ENCODE assay signal across 16 cellular contexts in genomic region chr3:98893740-98894139, GRCh38. TPM values are rescaled to one million over a fixed set of nuclear protein-coding genes. Genes with fewer than 3 reads are reported as not detected.
A peak's percentile ranks its signal among the peaks of the same experiment; 100 is the strongest.
DNase-seq lines count a peak whose midpoint lies in the region; ATAC-seq, FAIRE-seq and TF ChIP-seq lines count a peak whose summit lies in the region.
"Had no signal": no experiment of that assay in that cellular context is flagged by ENCODE, and none has a peak within 500 bp of the region (broad histone marks: within the 10 kb centered on the region; RNA-seq: fewer than 3 reads in every experiment).

No MANE protein-coding gene starts in this region.

- H2BK120ac ChIP-seq in H9 (ENCODE audit: low read depth, low read length, poor library complexity, severe bottlenecking): no peak overlapping the region

- H3K23ac ChIP-seq in H9 (ENCODE audit: insufficient read length, low read depth, low read length): no peak overlapping the region

- no peak for TF ChIP-seq RAD21 in GM12878 (IDR thresholded peaks at IDR 0.05; ENCODE audit: insufficient read depth, low read depth, low read length)

- peaks cover 20 to 29% of the 10 kb centered on the region in 2 experiments for H3K4me1 Mint-ChIP-seq in H9
- H3K4me1 Mint-ChIP-seq: immature natural killer cell had no signal

- H3K27me3 ChIP-seq in GM12878 (replicated peaks in 1 of 2; ENCODE audit: control insufficient read depth in 2 of 2, insufficient read depth in 2 of 2, low read length in 1 of 2): no peaks in the 10 kb centered on the region
- no peaks in the 10 kb centered on the region for H3K27me3 ChIP-seq in H9 (ENCODE audit: insufficient read depth, low read length)
- H3K27me3 ChIP-seq: vagina had no signal

- SMC1A ChIA-PET in GM12878 (lab: Charles Lee; ENCODE audit: uncharacterized antibody, unreplicated experiment): interaction anchor here (1.1 kb wide), 2 partner anchors 76 to 291 kb away, joined by 3 read pairs; no protein-coding TSS in a partner anchor

- peak; percentile 67 for DNase-seq in D341Med (ENCODE audit: low spot score)
- DNase-seq in NCI-H524 treated with DMSO at 0.1 percent for 48 hours (lab: John Stamatoyannopoulos, UW): peak; percentile 61
- no peak for DNase-seq in GM12878 (ENCODE audit: low read depth, low spot score)
- peak; percentile 21 for DNase-seq in medulla oblongata (ENCODE audit: extremely low spot score)
- DNase-seq in H9: no peak
- no peak for DNase-seq in GM10248 (ENCODE audit: extremely low spot score)
- no peak for DNase-seq in inferior parietal cortex (ENCODE audit: extremely low spot score)
- DNase-seq in kidney glomerular epithelial cell (lab: John Stamatoyannopoulos, UW): no peak
- DNase-seq: C1 segment of cervical spinal cord; immature natural killer cell; NCI-H2029; stimulated activated CD4-positive, alpha-beta T cell treated with anti-CD3 and anti-CD28 coated beads, Interleukin-15, amount 100 ng/mL, for 24 hours had no signal

- no peaks in the 10 kb centered on the region for H3K9me3 ChIP-seq in GM12878 (replicated peaks; ENCODE audit: control insufficient read depth, insufficient read depth, low read length)
- no peaks in the 10 kb centered on the region for H3K9me3 ChIP-seq in H9 (ENCODE audit: control insufficient read depth, low read depth, low read length)
- H3K9me3 ChIP-seq: vagina had no signal

- H3K4me3 ChIP-seq in GM12878: no peak overlapping the region
- H3K4me3 ChIP-seq: vagina had no signal

- H4K20me1 ChIP-seq in GM12878 (ENCODE audit: control insufficient read depth, insufficient read depth) (no peaks in the 10 kb centered on the region), H9 (ENCODE audit: control insufficient read depth, insufficient read depth, insufficient read length) (no peaks in the 10 kb centered on the region)

- in situ Hi-C loops in GM12878 (cut with MboI): no loop called here

- BruUV-seq in GM12878 (replicated peaks; lab: Mats Ljungman, UMichigan): no TSS peak

- CTCF ChIA-PET in GM12878 (lab: Yijun Ruan, JAX): no interaction called here
- CTCF ChIA-PET in GM10248 (lab: Yijun Ruan, JAX): interaction anchor here (1.3 kb wide), 1 partner anchor 17 kb away, joined by 3 read pairs; no protein-coding TSS in a partner anchor

- no peaks in the 10 kb centered on the region for H3K23me2 ChIP-seq in H9 (ENCODE audit: insufficient read length, low read depth, low read length, poor library complexity, severe bottlenecking)

- no peak overlapping the region for H2BK5ac ChIP-seq in H9 (ENCODE audit: insufficient read length, low read length)

- no peak overlapping the region for H3K4me3 Mint-ChIP-seq in H9
- H3K4me3 Mint-ChIP-seq: immature natural killer cell had no signal

- H3K79me2 ChIP-seq in GM12878 (ENCODE audit: control insufficient read depth, insufficient read depth, low read length): no peaks in the 10 kb centered on the region
- H3K79me2 ChIP-seq in H9 (ENCODE audit: insufficient read depth, low read length): peaks cover 19% of the 10 kb centered on the region; the same call in 1 of the 2 replicates

- H3K27me3 Mint-ChIP-seq in H9 (ENCODE audit: low read depth): no peaks in the 10 kb centered on the region

- H3K56ac ChIP-seq in H9 (ENCODE audit: insufficient read length, low read depth, low read length): no peak overlapping the region

- H2BK15ac ChIP-seq in H9 (ENCODE audit: low read depth, low read length): no peak overlapping the region

- H3K9ac ChIP-seq in GM12878 (ENCODE audit: control insufficient read depth, insufficient read depth, low read length) (no peak overlapping the region), H9 (ENCODE audit: extremely low read depth, insufficient read length, low read length) (no peak overlapping the region)

- no peak for TF ChIP-seq POLR2A in GM12878 (IDR thresholded peaks at IDR 0.05; ENCODE audit: low read depth, low read length)

- H3K9me3 Mint-ChIP-seq in H9: no peaks in the 10 kb centered on the region
- H3K9me3 Mint-ChIP-seq: immature natural killer cell had no signal

- no peak for FAIRE-seq in GM12878 (lab: Jason Lieb, UNC)
- FAIRE-seq: bronchial epithelial cell, TTC549 had no signal

- no peak overlapping the region for H4K91ac ChIP-seq in H9 (ENCODE audit: insufficient read length, low read depth, low read length)

- no peak overlapping the region for H4K8ac ChIP-seq in H9 (replicated peaks; ENCODE audit: insufficient read length, low read depth, low read length)

- H3K18ac ChIP-seq in H9 (ENCODE audit: insufficient read length, low read depth, low read length): no peak overlapping the region

- TF ChIP-seq EP300 in GM12878 (IDR thresholded peaks at IDR 0.05; ENCODE audit: borderline replicate concordance in 1 of 2, control insufficient read depth in 1 of 2, low read depth in 2 of 2, low read length in 2 of 2): no peak

- no peak overlapping the region for H2BK12ac ChIP-seq in H9 (ENCODE audit: insufficient read length, low read depth, low read length)

- no peak overlapping the region for H4K5ac ChIP-seq in H9 (ENCODE audit: insufficient read length, low read depth, low read length)

- ATAC-seq in GM12878: no peak; the same call in 2 of the 3 replicates
- ATAC-seq: esophagus mucosa had no signal

- RAD21 ChIA-PET in GM12878 (lab: Charles Lee; ENCODE audit: unreplicated experiment): no interaction called here

- intact Hi-C loops in GM12878 (cut with micrococcal nuclease; ENCODE audit: unreplicated experiment): no loop called here

- POLR2A ChIA-PET in GM12878 (lab: Charles Lee): no interaction called here
- POLR2A ChIA-PET in GM10248 (lab: Yijun Ruan, JAX): interaction anchor here (0.5 kb wide), 1 partner anchor 8 kb away, joined by 4 read pairs; the partner anchor contains the start of gene DCBLD2

- H3K4ac ChIP-seq in H9 (ENCODE audit: low read depth, low read length): no peak overlapping the region

- peak overlapping the region; percentile 22 for H3K4me2 ChIP-seq in GM12878 (ENCODE audit: control insufficient read depth, insufficient read depth)
- H3K4me2 ChIP-seq in H9 (ENCODE audit: insufficient read depth, insufficient read length, low read length): no peak overlapping the region

- no peaks in the 10 kb centered on the region; a peak in 1 of 7 replicates for H3K36me3 Mint-ChIP-seq in H9 (ENCODE audit: insufficient read depth in 1 of 3, low read depth in 3 of 3)
- H3K36me3 Mint-ChIP-seq: immature natural killer cell had no signal

- H3K4me1 ChIP-seq in GM12878 (ENCODE audit: control insufficient read depth, insufficient read depth, low read length) (no peaks in the 10 kb centered on the region), H9 (ENCODE audit: insufficient read depth, low read length) (peaks cover 7% of the 10 kb centered on the region; the same call in 1 of the 2 replicates)

- no peak overlapping the region for H3K14ac ChIP-seq in H9 (ENCODE audit: insufficient read depth, low read length)

- H3K36me3 ChIP-seq in GM12878 (ENCODE audit: control insufficient read depth in 2 of 2, insufficient read depth in 2 of 2, low read length in 1 of 2): no peaks in the 10 kb centered on the region
- H3K36me3 ChIP-seq: vagina had no signal

- H2AK5ac ChIP-seq in H9 (ENCODE audit: insufficient read length, low read length): no peak overlapping the region

- H2AFZ ChIP-seq in GM12878 (ENCODE audit: control insufficient read depth, low read depth, low read length) (no peak overlapping the region), H9 (ENCODE audit: low read length) (no peak overlapping the region)

- no peak for TF ChIP-seq CTCF in GM12878 (IDR thresholded peaks at IDR 0.05 in 2 of 3, conservative IDR thresholded peaks at IDR 0.05 in 1 of 3; ENCODE audit: control insufficient read depth in 2 of 3, extremely low read depth in 1 of 3, insufficient read depth in 1 of 3, low read depth in 3 of 3, low read length in 3 of 3)
- TF ChIP-seq CTCF in H9 (conservative IDR thresholded peaks at IDR 0.05): no peak
- no peak for TF ChIP-seq CTCF in GM10248 (IDR thresholded peaks at IDR 0.05; ENCODE audit: control extremely low read depth, extremely low read depth, low read depth, missing control alignments)

- H3T11ph ChIP-seq in H9 (ENCODE audit: low read length): no peak overlapping the region

- peaks cover 3% of the 10 kb centered on the region for H3K79me1 ChIP-seq in H9 (ENCODE audit: insufficient read depth, low read depth, low read length, poor library complexity, severe bottlenecking)

- H3K27ac Mint-ChIP-seq in H9: peak overlapping the region in 1 of 3 experiments; percentile 6; a peak in 3 of 7 replicates
- H3K27ac Mint-ChIP-seq: immature natural killer cell had no signal

- no peak overlapping the region for H2BK20ac ChIP-seq in H9 (ENCODE audit: low read depth, low read length, poor library complexity, severe bottlenecking)

- H3K27ac ChIP-seq in GM12878 (ENCODE audit: control insufficient read depth, insufficient read depth): no peak overlapping the region
- H3K27ac ChIP-seq in H9 (ENCODE audit: insufficient read length, low read depth, low read length): no peak overlapping the region
- H3K27ac ChIP-seq: vagina had no signal

- 65% methylated on average over 3 of the region's 3 CpGs for WGBS in GM12878 (ENCODE audit: insufficient coverage, insufficient replicate concordance, low lambda C conversion rate, missing lambda C conversion rate)
- no CpG with 5 or more reads among the region's 3 CpGs for WGBS in H9 (ENCODE audit: extremely low coverage, insufficient read length, low lambda C conversion rate)

TF ChIP-seq in GM12878, 131 proteins besides CTCF, POLR2A, EP300 and RAD21 (continues in another document):
- TF ChIP-seq MTA2 (IDR thresholded peaks at IDR 0.05; ENCODE audit: low read depth): no peak
- no peak for TF ChIP-seq EED (IDR thresholded peaks at IDR 0.05; ENCODE audit: low read depth)
- no peak for TF ChIP-seq ZNF274 (IDR thresholded peaks at IDR 0.05; ENCODE audit: insufficient read depth, insufficient read length)
- no peak for TF ChIP-seq CHD4 (IDR thresholded peaks at IDR 0.05)

RNA-seq across cellular contexts. Expression of gene DCBLD2, which starts 7.8 kb away (rescaled TPM):
- 11.1 and 11.9 TPM in 2 replicates for total RNA-seq in GM12878 (2013; cell fraction: nucleolus; rRNA removed)
- total RNA-seq in GM12878 (2014; rRNA removed) (5.5 and 6.0 TPM in 2 replicates), GM12878 (2014; rRNA removed; fragmentation: Illumina TruSeq; extraction: Trizol) (5.9 and 7.4 TPM in 2 replicates), GM12878 (2021) (5.1 and 5.8 TPM in 2 replicates), H9 (2021) (47.5 and 48.0 TPM in 2 replicates)
- polyA plus RNA-seq in GM12878 (2011; ENCODE audit: low read depth): 0.84 TPM
- polyA plus RNA-seq in GM12878 (2011; rRNA removed) (2.6 and 2.7 TPM in 2 replicates), GM12878 (2014; fragmentation: Illumina TruSeq; extraction: Trizol) (5.2 and 8.9 TPM in 2 replicates), GM12878 (2014; fragmentation: Nextera tagmentation; extraction: Ambion mirVana) (1 to 10 TPM; 1.6 to 2.6 TPM), GM12878 (2014; rRNA removed) (3.2 and 3.9 TPM in 2 replicates), GM12878 (2016; fragmentation: Nextera tagmentation; extraction: Ambion mirVana) (1 to 10 TPM; 4.4 to 5.1 TPM)
- polyA plus RNA-seq in GM12878 (2011; cell fraction: cytosol; rRNA removed): 0.95 and 1.1 TPM in 2 replicates
- polyA plus RNA-seq in GM12878 (2011; cell fraction: nucleus; rRNA removed): 3.2 TPM in 2 replicates
- 2.2 and 2.4 TPM in 2 replicates for polyA plus RNA-seq in GM12878 (2012)
- 3.6 and 5.8 TPM in 2 replicates for polyA minus RNA-seq in GM12878 (2011; rRNA and poly(A)+ RNA removed)
- 1.0 and 2.8 TPM in 2 replicates for polyA minus RNA-seq in GM12878 (2011; cell fraction: cytosol; rRNA and poly(A)+ RNA removed)
- polyA minus RNA-seq in GM12878 (2011; cell fraction: nucleus; rRNA and poly(A)+ RNA removed): 2.5 and 5.9 TPM in 2 replicates

Comparison
In these comparisons a context has a peak if more than half of its experiments do, and no peak if none do; other contexts are left out.
1. DNase-seq: peak in D341Med (single experiment), NCI-H524 treated with DMSO at 0.1 percent for 48 hours (single experiment) and medulla oblongata (single experiment); none in GM12878 (single experiment), H9 (single experiment), GM10248 (single experiment), inferior parietal cortex (single experiment) and kidney glomerular epithelial cell (single experiment).